Comparison of ENCODE assay signal across 8 cellular contexts in the genomic region with DNA sequence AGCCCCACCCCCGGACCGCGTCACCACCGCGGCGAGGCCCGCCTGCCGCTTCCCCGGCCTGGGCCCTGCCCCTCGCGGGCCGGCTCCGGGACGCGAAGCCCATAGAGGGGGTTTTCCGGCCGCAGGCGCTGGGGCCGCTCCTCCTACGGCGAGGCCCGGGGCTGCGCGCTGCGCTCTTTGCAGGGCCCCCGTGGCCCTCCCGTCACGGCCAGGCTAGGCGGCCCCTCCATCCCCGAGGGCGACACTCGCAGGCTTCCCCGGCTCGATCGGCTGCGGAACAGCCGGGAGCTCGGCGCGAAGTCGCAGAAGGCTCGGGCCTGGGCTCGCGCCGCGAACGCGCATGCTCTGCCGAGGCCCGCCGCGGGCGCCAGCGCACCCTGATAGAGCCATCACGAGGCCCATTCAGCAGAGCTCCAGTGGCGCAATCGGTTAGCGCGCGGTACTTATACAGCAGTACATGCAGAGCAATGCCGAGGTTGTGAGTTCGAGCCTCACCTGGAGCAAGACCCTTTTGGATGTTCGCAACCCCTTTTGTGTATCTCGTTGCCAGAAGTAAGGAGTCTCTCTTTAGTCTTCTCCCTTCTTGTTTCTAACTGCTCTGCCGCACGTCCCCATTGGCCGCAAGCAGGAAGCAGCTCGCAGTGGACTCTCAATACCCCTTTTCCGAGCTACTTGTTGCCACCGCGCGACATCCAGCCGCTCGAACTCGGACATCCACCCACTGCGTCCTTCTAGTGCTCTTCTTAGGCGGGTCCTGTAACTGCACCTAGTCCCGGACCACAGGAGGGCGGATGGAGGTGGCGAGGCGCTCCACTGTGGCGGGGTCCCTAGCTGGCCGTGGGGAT. TPM values are rescaled to one million over a fixed set of nuclear protein-coding genes. Genes with fewer than 3 reads are reported as not detected.
DNase-seq lines count a peak whose midpoint lies in the region; ATAC-seq, FAIRE-seq and TF ChIP-seq lines count a peak whose summit lies in the region.

No MANE protein-coding gene starts in this region.

- H3K79me2 ChIP-seq in HepG2 (ENCODE audit: insufficient read depth, low read length): no peaks in the 10 kb centered on the region

- DNase-seq in NCI-H524 treated with DMSO at 0.1 percent for 48 hours (lab: John Stamatoyannopoulos, UW) (peak; percentile 77), coronary artery (ENCODE audit: low spot score) (peak; percentile 97), HepG2 (ENCODE audit: low spot score) (peak; percentile 94)
- peak; percentile 99 for DNase-seq in activated CD4-positive, alpha-beta T cell treated with anti-CD3 and anti-CD28 coated beads, Interleukin-2, amount 10 ng/mL, durations not matched to agents 24 days and 14 days
- peak; percentile 95 to 98 for DNase-seq in stimulated activated CD4-positive, alpha-beta T cell treated with anti-CD3 and anti-CD28 coated beads, Interleukin-2, amount 100 ng/mL, for 48 hours

- CTCF ChIA-PET in HepG2 (lab: Yijun Ruan, JAX; ENCODE audit: low intra/inter-chr PET ratio, low total read pairs): interaction anchor here (1.8 kb wide), 1 partner anchor 15 kb away, joined by 5 read pairs; no protein-coding TSS in a partner anchor

- H3K4me3 ChIP-seq in BLaER1 (peak overlapping the region; percentile 68), coronary artery (peak overlapping the region; percentile 87), HepG2 (replicated peaks in 1 of 3; ENCODE audit: insufficient read depth in 1 of 3, low read depth in 2 of 3, low read length in 3 of 3) (peak overlapping the region; percentile 79 to 93 (median 80))

- H3K4me3 Mint-ChIP-seq in activated CD4-positive, alpha-beta T cell treated with anti-CD3 and anti-CD28 coated beads, Interleukin-2, amount 10 ng/mL, durations not matched to agents 24 days and 14 days: peak overlapping the region; percentile 97

- WGBS in HepG2 (ENCODE audit: low lambda C conversion rate): 0% methylated on average over 20 of the region's 83 CpGs

- peak overlapping the region; percentile 84 for H3K4me2 ChIP-seq in BLaER1
- peak overlapping the region; percentile 98 for H3K4me2 ChIP-seq in HepG2 (ENCODE audit: low read depth, low read length)

- H3K9me3 Mint-ChIP-seq in activated CD4-positive, alpha-beta T cell treated with anti-CD3 and anti-CD28 coated beads, Interleukin-2, amount 10 ng/mL, durations not matched to agents 24 days and 14 days: no peaks in the 10 kb centered on the region

- intact Hi-C loops in activated CD4-positive, alpha-beta T cell treated with anti-CD3 and anti-CD28 coated beads, Interleukin-2, amount 10 ng/mL, durations not matched to agents 24 days and 14 days (cut with micrococcal nuclease): loop anchor here (1.0 to 10.0 kb wide), 8 partner anchors 14 to 1184 kb away; a partner anchor contains a TSS
- intact Hi-C loops in HepG2 (cut with micrococcal nuclease; ENCODE audit: unreplicated experiment): loop anchor here (2.0 kb wide), 1 partner anchor 786 kb away; a partner anchor contains a TSS

- peaks cover 15% of the 10 kb centered on the region for H3K27me3 Mint-ChIP-seq in activated CD4-positive, alpha-beta T cell treated with anti-CD3 and anti-CD28 coated beads, Interleukin-2, amount 10 ng/mL, durations not matched to agents 24 days and 14 days

- H3K4me1 ChIP-seq in BLaER1 (peaks cover 23% of the 10 kb centered on the region), HepG2 (ENCODE audit: insufficient read depth, low read length) (peaks cover 19% of the 10 kb centered on the region)

- H4K20me1 ChIP-seq in BLaER1: no peaks in the 10 kb centered on the region
- no peaks in the 10 kb centered on the region for H4K20me1 ChIP-seq in HepG2 (ENCODE audit: insufficient read depth, low read length)

- TF ChIP-seq EP300 in HepG2 (IDR thresholded peaks at IDR 0.05; ENCODE audit: low read depth in 2 of 2, low read length in 2 of 2) (peak; percentile 34 to 36; a peak in 2 of 4 replicates), HepG2 (CRISPR knock-in tag; IDR thresholded peaks at IDR 0.05; ENCODE audit: borderline replicate concordance) (no peak; the same call in 1 of the 2 replicates)

- ATAC-seq in GM19324 (IDR thresholded peaks at IDR 0.05; ENCODE audit: low FRiP score, unreplicated experiment) (peak; percentile 86), HG03460 (IDR thresholded peaks at IDR 0.05; ENCODE audit: unreplicated experiment) (peak; percentile 64), HepG2 (peak; percentile 84)

- TF ChIP-seq CTCF in coronary artery (IDR thresholded peaks at IDR 0.05): no peak
- TF ChIP-seq CTCF in HepG2 (CRISPR knock-in tag; IDR thresholded peaks at IDR 0.05): 0 out of 2 replicates have a peak, but pooled peaks have one; percentile 31

- no peaks in the 10 kb centered on the region for H3K36me3 Mint-ChIP-seq in activated CD4-positive, alpha-beta T cell treated with anti-CD3 and anti-CD28 coated beads, Interleukin-2, amount 10 ng/mL, durations not matched to agents 24 days and 14 days (ENCODE audit: low read depth)

- TF ChIP-seq POLR2A in HepG2 (IDR thresholded peaks at IDR 0.05; ENCODE audit: insufficient read depth in 1 of 2, low read depth in 2 of 2, low read length in 2 of 2): peak; percentile 82 to 95

- H3K27ac ChIP-seq in BLaER1 (peak overlapping the region; percentile 97), coronary artery (peak overlapping the region; percentile 99), HepG2 (ENCODE audit: extremely low read length, insufficient read depth, low read length) (peak overlapping the region; percentile 98)

- FAIRE-seq in HepG2 (lab: Jason Lieb, UNC): peak; percentile 64

- no peaks in the 10 kb centered on the region for H3K27me3 ChIP-seq in BLaER1
- no peaks in the 10 kb centered on the region; a peak in 2 of 5 replicates for H3K27me3 ChIP-seq in HepG2 (ENCODE audit: control insufficient read depth in 1 of 2, insufficient read depth in 2 of 2, low read length in 2 of 2)

- peaks cover 20% of the 10 kb centered on the region for H3K4me1 Mint-ChIP-seq in activated CD4-positive, alpha-beta T cell treated with anti-CD3 and anti-CD28 coated beads, Interleukin-2, amount 10 ng/mL, durations not matched to agents 24 days and 14 days

- H2AFZ ChIP-seq in HepG2 (ENCODE audit: low read length): peak overlapping the region; percentile 9

- peak overlapping the region; percentile 100 for H3K27ac Mint-ChIP-seq in activated CD4-positive, alpha-beta T cell treated with anti-CD3 and anti-CD28 coated beads, Interleukin-2, amount 10 ng/mL, durations not matched to agents 24 days and 14 days

- H3K9ac ChIP-seq in BLaER1 (peak overlapping the region; percentile 93), HepG2 (ENCODE audit: insufficient read depth, low read depth, low read length) (peak overlapping the region; percentile 96)

- BruUV-seq in HepG2 (replicated peaks; lab: Mats Ljungman, UMichigan): TSS peak; percentile 71

- TF ChIP-seq RAD21 in HepG2 (CRISPR knock-in tag; IDR thresholded peaks at IDR 0.05): peak; percentile 52; the same call in 1 of the 2 replicates

- H3K36me3 ChIP-seq in BLaER1 (no peaks in the 10 kb centered on the region), HepG2 (replicated peaks in 1 of 2; ENCODE audit: control insufficient read depth in 1 of 2, insufficient read depth in 2 of 2, low read length in 2 of 2) (no peaks in the 10 kb centered on the region)

- in situ Hi-C loops in HepG2 (cut with HindIII; ENCODE audit: extremely low pct_ligation_motif_present, low pct_unique_long_range_greater_than_20kb): no loop called here

- POLR2A ChIA-PET in HepG2 (lab: Yijun Ruan, JAX): interaction anchor here (0.7 to 6.1 kb wide), 25 partner anchors 9 to 786 kb away, joined by 3 to 287 read pairs (median 4); a partner anchor contains a TSS

- H3K9me3 ChIP-seq in BLaER1: peaks cover 16% of the 10 kb centered on the region
- H3K9me3 ChIP-seq in HepG2 (ENCODE audit: low read length): no peaks in the 10 kb centered on the region

RNA-seq across cellular contexts. Expression of a gene that starts 18.0 kb away (rescaled TPM):
- 0.26 and 0.73 TPM in 2 replicates for total RNA-seq in activated CD4-positive, alpha-beta T cell treated with anti-CD3 and anti-CD28 coated beads, Interleukin-2, amount 10 ng/mL, durations not matched to agents 24 days and 14 days
- total RNA-seq in HepG2 (2016; rRNA removed; fragmentation: Illumina TruSeq; extraction: Trizol): 34.1 and 42.7 TPM in 2 replicates
- 15.3 and 15.6 TPM in 2 replicates for total RNA-seq in HepG2 (2016; cell fraction: cytosol; rRNA removed; fragmentation: Illumina TruSeq; extraction: Trizol; ENCODE audit: low read depth)
- total RNA-seq in HepG2 (2016; cell fraction: insoluble cytoplasmic fraction; rRNA removed; fragmentation: Illumina TruSeq; extraction: Trizol): 29.0 and 39.0 TPM in 2 replicates
- total RNA-seq in HepG2 (2016; cell fraction: membrane; rRNA removed; fragmentation: Illumina TruSeq; extraction: Trizol): 16.2 and 18.8 TPM in 2 replicates
- total RNA-seq in HepG2 (2016; cell fraction: nucleus; rRNA removed; fragmentation: Illumina TruSeq; extraction: Trizol): 32.7 and 34.7 TPM in 2 replicates
- polyA plus RNA-seq in HepG2 (2011; rRNA removed): 35.2 and 36.1 TPM in 2 replicates
- 21.6 and 34.6 TPM in 2 replicates for polyA plus RNA-seq in HepG2 (2011; cell fraction: cytosol; rRNA removed)
- 105 and 120 TPM in 2 replicates for polyA plus RNA-seq in HepG2 (2011; cell fraction: nucleus; rRNA removed)
- polyA plus RNA-seq in HepG2 (2012): 24.0 and 29.7 TPM in 2 replicates
- 20.5 and 22.5 TPM in 2 replicates for polyA plus RNA-seq in HepG2 (2016; cell fraction: cytosol; fragmentation: Illumina TruSeq; extraction: Trizol; ENCODE audit: low read depth)
- polyA plus RNA-seq in HepG2 (2016; cell fraction: insoluble cytoplasmic fraction; fragmentation: Illumina TruSeq; extraction: Trizol; ENCODE audit: low read depth): 34.1 and 36.9 TPM in 2 replicates
- 23.2 and 26.6 TPM in 2 replicates for polyA plus RNA-seq in HepG2 (2016; cell fraction: membrane; fragmentation: Illumina TruSeq; extraction: Trizol; ENCODE audit: low read depth)
- 70.0 and 73.3 TPM in 2 replicates for polyA plus RNA-seq in HepG2 (2016; cell fraction: nucleus; fragmentation: Illumina TruSeq; extraction: Trizol; ENCODE audit: insufficient read depth, low read depth)
- polyA minus RNA-seq in HepG2 (2011; rRNA and poly(A)+ RNA removed; ENCODE audit: low replicate concordance): 0.28 and 57.0 TPM in 2 replicates
- 15.6 and 18.8 TPM in 2 replicates for polyA minus RNA-seq in HepG2 (2011; cell fraction: cytosol; rRNA and poly(A)+ RNA removed)
- polyA minus RNA-seq in HepG2 (2011; cell fraction: nucleus; rRNA and poly(A)+ RNA removed): 34.4 and 36.6 TPM in 2 replicates

RNA-seq across cellular contexts. Expression of a gene that starts 46.4 kb away (rescaled TPM):
- 0.19 and 0.43 TPM in 2 replicates for total RNA-seq in activated CD4-positive, alpha-beta T cell treated with anti-CD3 and anti-CD28 coated beads, Interleukin-2, amount 10 ng/mL, durations not matched to agents 24 days and 14 days
- total RNA-seq in HepG2 (2016; rRNA removed; fragmentation: Illumina TruSeq; extraction: Trizol): 6.5 and 8.0 TPM in 2 replicates
- 0.40 and 0.97 TPM in 2 replicates for total RNA-seq in HepG2 (2016; cell fraction: cytosol; rRNA removed; fragmentation: Illumina TruSeq; extraction: Trizol; ENCODE audit: low read depth)
- total RNA-seq in HepG2 (2016; cell fraction: insoluble cytoplasmic fraction; rRNA removed; fragmentation: Illumina TruSeq; extraction: Trizol): 5.2 and 7.1 TPM in 2 replicates
- total RNA-seq in HepG2 (2016; cell fraction: membrane; rRNA removed; fragmentation: Illumina TruSeq; extraction: Trizol): 2.6 TPM in 2 replicates
- 6.6 and 6.8 TPM in 2 replicates for total RNA-seq in HepG2 (2016; cell fraction: nucleus; rRNA removed; fragmentation: Illumina TruSeq; extraction: Trizol)
- 9.0 and 11.3 TPM in 2 replicates for polyA plus RNA-seq in HepG2 (2011; rRNA removed)
- 4.6 and 5.3 TPM in 2 replicates for polyA plus RNA-seq in HepG2 (2011; cell fraction: cytosol; rRNA removed)
- polyA plus RNA-seq in HepG2 (2011; cell fraction: nucleus; rRNA removed): 50.2 and 58.5 TPM in 2 replicates
- 7.4 and 10.0 TPM in 2 replicates for polyA plus RNA-seq in HepG2 (2012)
- 0.54 and 0.68 TPM in 2 replicates for polyA plus RNA-seq in HepG2 (2016; cell fraction: cytosol; fragmentation: Illumina TruSeq; extraction: Trizol; ENCODE audit: low read depth)
- 6.9 and 8.9 TPM in 2 replicates for polyA plus RNA-seq in HepG2 (2016; cell fraction: insoluble cytoplasmic fraction; fragmentation: Illumina TruSeq; extraction: Trizol; ENCODE audit: low read depth)
- 1.8 and 2.0 TPM in 2 replicates for polyA plus RNA-seq in HepG2 (2016; cell fraction: membrane; fragmentation: Illumina TruSeq; extraction: Trizol; ENCODE audit: low read depth)
- polyA plus RNA-seq in HepG2 (2016; cell fraction: nucleus; fragmentation: Illumina TruSeq; extraction: Trizol; ENCODE audit: insufficient read depth, low read depth): 29.7 and 30.8 TPM in 2 replicates
- polyA minus RNA-seq in HepG2 (2011; rRNA and poly(A)+ RNA removed; ENCODE audit: low replicate concordance): 18.1 TPM in 1 of 2 replicates, not detected in the other
- 4.5 and 5.7 TPM in 2 replicates for polyA minus RNA-seq in HepG2 (2011; cell fraction: cytosol; rRNA and poly(A)+ RNA removed)
- polyA minus RNA-seq in HepG2 (2011; cell fraction: nucleus; rRNA and poly(A)+ RNA removed): 7.3 and 8.8 TPM in 2 replicates

Comparison
In these comparisons a context has a peak if more than half of its experiments do, and no peak if none do; other contexts are left out.
1. Peak in every context shown above with its lines: DNase-seq, ATAC-seq, H3K4me3 ChIP-seq and H3K27ac ChIP-seq.